In genomic region chr10:61028861-61029361, GRCh38 we compare ENCODE assay signal across 15 cellular contexts.
DNase-seq lines count a peak whose midpoint lies in the region; ATAC-seq, FAIRE-seq and TF ChIP-seq lines count a peak whose summit lies in the region.
"Had no signal": no experiment of that assay in that cellular context is flagged by ENCODE, and none has a peak within 500 bp of the region (broad histone marks: within the 10 kb centered on the region; RNA-seq: fewer than 3 reads in every experiment).

No MANE protein-coding gene starts in this region.

- H4K8ac ChIP-seq in IMR-90 (ENCODE audit: low read depth in 2 of 2, low read length in 2 of 2), result peak overlapping the region in 1 of 2 experiments; percentile 20; a peak in 1 of 4 replicates

- no peak overlapping the region for H3K9ac ChIP-seq in IMR-90 (ENCODE audit: low read depth, low read length)
- H3K9ac ChIP-seq in kidney (ENCODE audit: low read length in 2 of 2), result no peak overlapping the region

- TF ChIP-seq POLR2A in IMR-90 (IDR thresholded peaks at IDR 0.05; ENCODE audit: low read depth, low read length) (no peak), GM18505 (IDR thresholded peaks at IDR 0.05; ENCODE audit: borderline replicate concordance, extremely low read depth, insufficient read depth, insufficient read length) (no peak)

- H3K4me2 ChIP-seq in IMR-90 (ENCODE audit: low read depth, low read length), result no peak overlapping the region; the same call in 1 of the 2 replicates
- H3K4me2 ChIP-seq: GM23338 had no signal

- no peak overlapping the region for H3K27ac ChIP-seq in AG04450 (ENCODE audit: low read depth, low read length)
- no peak overlapping the region for H3K27ac ChIP-seq in IMR-90 (ENCODE audit: insufficient read depth, low read length)
- peak overlapping the region; percentile 53 for H3K27ac ChIP-seq in brain microvascular endothelial cell
- peak overlapping the region; percentile 8 to 30 for H3K27ac ChIP-seq in kidney (ENCODE audit: low read depth in 2 of 2, low read length in 2 of 2)
- H3K27ac ChIP-seq: esophagus muscularis mucosa, uterus had no signal

- peaks cover 2% of the 10 kb centered on the region; the same call in 1 of the 2 replicates for H3K9me1 ChIP-seq in IMR-90 (ENCODE audit: insufficient read depth, low read length)

- H3K4me3 ChIP-seq in AG04450 (ENCODE audit: low read depth, low read length) (no peak overlapping the region), IMR-90 (ENCODE audit: insufficient read depth, low read depth, low read length) (no peak overlapping the region), brain microvascular endothelial cell (ENCODE audit: low read depth, low read length) (no peak overlapping the region), kidney (ENCODE audit: low read length in 2 of 2) (no peak overlapping the region)
- H3K4me3 ChIP-seq: esophagus muscularis mucosa, GM12878, GM23338, uterus had no signal

- intact Hi-C loops in IMR-90 (cut with micrococcal nuclease) (no loop called here), kidney (cut with DNase I) (no loop called here)

- BruUV-seq in IMR-90 (replicated peaks; lab: Mats Ljungman, UMichigan), result no TSS peak

- peak overlapping the region; percentile 25; the same call in 2 of the 3 replicates for H2BK15ac ChIP-seq in IMR-90 (ENCODE audit: low read depth, low read length)

- H3K79me1 ChIP-seq in IMR-90 (ENCODE audit: low read depth in 1 of 2, low read length in 2 of 2), result no peaks in the 10 kb centered on the region

- ATAC-seq in IMR-90 (ENCODE audit: low read depth), result peak; percentile 85
- ATAC-seq in GM18505 (IDR thresholded peaks at IDR 0.05; ENCODE audit: unreplicated experiment), result no peak
- no peak for ATAC-seq in HG02588 (IDR thresholded peaks at IDR 0.05; ENCODE audit: unreplicated experiment)
- ATAC-seq: GM12878, GM23338 had no signal

- 0 out of 2 replicates have a peak overlapping the region, but pooled peaks have one; percentile 22 for H3K4ac ChIP-seq in IMR-90 (ENCODE audit: low read depth, low read length)

- dilution Hi-C loops in IMR-90 (cut with HindIII; ENCODE audit: low sequenced_read_pairs, unreplicated experiment), result no loop called here

- H3K4me1 ChIP-seq in IMR-90 (ENCODE audit: control insufficient read depth, insufficient read depth, low read length) (peaks cover 2% of the 10 kb centered on the region; the same call in 1 of the 2 replicates), kidney (ENCODE audit: control insufficient read depth in 1 of 2, insufficient read depth in 1 of 2, low read depth in 1 of 2, low read length in 2 of 2) (peaks cover under 1 to 6% of the 10 kb centered on the region in 2 donors)
- H3K4me1 ChIP-seq: esophagus muscularis mucosa, uterus had no signal

- H3K36me3 ChIP-seq in IMR-90 (ENCODE audit: control insufficient read depth, insufficient read depth, low read length), result no peaks in the 10 kb centered on the region
- no peaks in the 10 kb centered on the region for H3K36me3 ChIP-seq in brain microvascular endothelial cell (replicated peaks)
- H3K36me3 ChIP-seq in kidney (ENCODE audit: control insufficient read depth in 1 of 2, insufficient read depth in 2 of 2, low read length in 2 of 2), result no peaks in the 10 kb centered on the region
- H3K36me3 ChIP-seq: esophagus muscularis mucosa, uterus had no signal

- H2BK20ac ChIP-seq in IMR-90 (ENCODE audit: low read depth, low read length), result peak overlapping the region; percentile 60; the same call in 1 of the 2 replicates

- H3K56ac ChIP-seq in IMR-90 (ENCODE audit: extremely low read depth, insufficient read depth, low read length), result no peak overlapping the region

- peak overlapping the region; percentile 11 for H2AFZ ChIP-seq in IMR-90 (replicated peaks; ENCODE audit: low read length, poor library complexity)
- H2AFZ ChIP-seq: GM23338 had no signal

- H3K27me3 ChIP-seq in AG04450 (ENCODE audit: control insufficient read depth, insufficient read depth, low read length), result no peaks in the 10 kb centered on the region
- no peaks in the 10 kb centered on the region for H3K27me3 ChIP-seq in IMR-90 (ENCODE audit: control insufficient read depth, insufficient read depth, low read length)
- H3K27me3 ChIP-seq in brain microvascular endothelial cell (replicated peaks), result no peaks in the 10 kb centered on the region
- H3K27me3 ChIP-seq: esophagus muscularis mucosa, uterus had no signal

- TF ChIP-seq CTCF in AG04450 (IDR thresholded peaks at IDR 0.05; ENCODE audit: low read depth, low read length) (no peak), IMR-90 (conservative IDR thresholded peaks at IDR 0.05; ENCODE audit: low read depth, low read length) (no peak), brain microvascular endothelial cell (IDR thresholded peaks at IDR 0.05; ENCODE audit: low read depth, low read length, missing control alignments) (no peak), kidney (IDR thresholded peaks at IDR 0.05; ENCODE audit: borderline replicate concordance, extremely low read depth, insufficient read depth) (no peak)

- no peaks in the 10 kb centered on the region for H4K20me1 ChIP-seq in IMR-90 (ENCODE audit: insufficient read depth, low read length)

- peak overlapping the region; percentile 67; the same call in 1 of the 2 replicates for H3K14ac ChIP-seq in IMR-90 (replicated peaks; ENCODE audit: low read depth, low read length)

- FAIRE-seq in kidney (lab: Jason Lieb, UNC), result no peak
- FAIRE-seq: GM12878 had no signal

- CTCF ChIA-PET in AG04450 (lab: Charles Lee), result no interaction called here
- CTCF ChIA-PET in IMR-90 (lab: Yijun Ruan, JAX), result no interaction called here

- H3K18ac ChIP-seq in IMR-90 (ENCODE audit: low read depth, low read length), result peak overlapping the region; percentile 77; the same call in 1 of the 2 replicates

- no peak overlapping the region for H3K23ac ChIP-seq in IMR-90 (ENCODE audit: low read depth, low read length)

- in situ Hi-C loops in IMR-90 (cut with MboI; ENCODE audit: low sequenced_read_pairs), result no loop called here
- in situ Hi-C loops in brain microvascular endothelial cell (cut with HindIII; ENCODE audit: low pct_ligation_motif_present, low sequenced_read_pairs), result no loop called here

- TF ChIP-seq RAD21 in IMR-90 (IDR thresholded peaks at IDR 0.05; ENCODE audit: low read length), result no peak

- WGBS in IMR-90 (ENCODE audit: extremely low coverage in 2 of 2, insufficient read length in 1 of 2), 2 experiments, result 17% methylated on average over 1 of the region's 5 CpGs; no CpG with 5 or more reads in 1 of the 2 experiments

- peak; percentile 24 for DNase-seq in AG04450 (ENCODE audit: low read depth, low spot score)
- DNase-seq in IMR-90, result peak; percentile 77
- DNase-seq in brain microvascular endothelial cell, result peak; percentile 56
- DNase-seq in kidney, result no peak
- no peak for DNase-seq in NCI-H748 (lab: John Stamatoyannopoulos, UW; ENCODE audit: unreplicated experiment)
- no peak for DNase-seq in CD1c-positive myeloid dendritic cell (ENCODE audit: extremely low spot score)
- DNase-seq: activated CD4-positive, CD25-positive, alpha-beta regulatory T cell treated with anti-CD3 and anti-CD28 coated beads, Interleukin-2, amount 50 U/mL, for 72 hours; aorta; SIG-M5; uterus had no signal

- 0 out of 2 replicates have a peak overlapping the region, but pooled peaks have one; percentile 54 for H4K5ac ChIP-seq in IMR-90 (ENCODE audit: low read depth, low read length)

- H4K91ac ChIP-seq in IMR-90 (ENCODE audit: insufficient read depth, low read depth, low read length), result peak overlapping the region; percentile 59; the same call in 1 of the 2 replicates

- H2AK5ac ChIP-seq in IMR-90 (ENCODE audit: low read depth, low read length), result peak overlapping the region; percentile 27; the same call in 1 of the 2 replicates

- no peak overlapping the region for H2AK9ac ChIP-seq in IMR-90 (replicated peaks; ENCODE audit: low read depth, low read length, poor library complexity)

- H3K9me3 ChIP-seq in AG04450 (ENCODE audit: control insufficient read depth, insufficient read depth, low read length) (no peaks in the 10 kb centered on the region), IMR-90 (ENCODE audit: control insufficient read depth, insufficient read depth, low read length) (no peaks in the 10 kb centered on the region), kidney (ENCODE audit: control insufficient read depth in 1 of 2, low read length in 2 of 2) (no peaks in the 10 kb centered on the region)
- H3K9me3 ChIP-seq: esophagus muscularis mucosa, uterus had no signal

- POLR2A ChIA-PET in AG04450 (lab: Yijun Ruan, JAX), result no interaction called here
- POLR2A ChIA-PET in IMR-90 (lab: Charles Lee; ENCODE audit: unreplicated experiment), result no interaction called here

- H2BK120ac ChIP-seq in IMR-90 (ENCODE audit: low read depth, low read length), result peak overlapping the region; percentile 80

- H2BK5ac ChIP-seq in IMR-90 (ENCODE audit: low read depth, low read length, poor library complexity, severe bottlenecking), result peak overlapping the region; percentile 43

TF ChIP-seq in IMR-90, 13 proteins besides CTCF, POLR2A, EP300 and RAD21:
- TF ChIP-seq CEBPB (IDR thresholded peaks at IDR 0.05; ENCODE audit: low read depth, low read length), result no peak
- TF ChIP-seq RFX5 (IDR thresholded peaks at IDR 0.05; ENCODE audit: low read depth, low read length), result 0 out of 2 replicates have a peak, but pooled peaks have one; percentile 33
- no peak for TF ChIP-seq MXI1 (IDR thresholded peaks at IDR 0.05; ENCODE audit: borderline replicate concordance, low read depth, low read length)
- no peak for TF ChIP-seq FOS (IDR thresholded peaks at IDR 0.05; ENCODE audit: low read depth, low read length)

Comparison
In these comparisons a context has a peak if more than half of its experiments do, and no peak if none do; other contexts are left out.
1. DNase-seq: peak in AG04450 (single experiment), IMR-90 (single experiment) and brain microvascular endothelial cell (single experiment); none in kidney (single experiment), NCI-H748 (single experiment) and CD1c-positive myeloid dendritic cell (single experiment).
2. H3K27ac ChIP-seq: peak in brain microvascular endothelial cell (single experiment) and kidney (2 of 2); none in AG04450 (single experiment) and IMR-90 (single experiment).